Comparison of ENCODE assay signal across 9 cellular contexts in genomic region chr15:39140060-39140604, GRCh38.
DNase-seq lines count a peak whose midpoint lies in the region; ATAC-seq and TF ChIP-seq lines count a peak whose summit lies in the region.
"Had no signal": no experiment of that assay in that cellular context is flagged by ENCODE, and none has a peak within 500 bp of the region (broad histone marks: within the 10 kb centered on the region; RNA-seq: fewer than 3 reads in every experiment).

No MANE protein-coding gene starts in this region.

- peak; percentile 46; the same call in 2 of the 3 replicates for ATAC-seq in GM23338

- TF ChIP-seq CTCF in AG04450 (IDR thresholded peaks at IDR 0.05; ENCODE audit: low read depth, low read length): no peak
- TF ChIP-seq CTCF in GM23338 (conservative IDR thresholded peaks at IDR 0.05; ENCODE audit: low read depth in 2 of 2): no peak
- no peak for TF ChIP-seq CTCF in SK-N-SH (IDR thresholded peaks at IDR 0.05)
- TF ChIP-seq CTCF in glutamatergic neuron (IDR thresholded peaks at IDR 0.05; ENCODE audit: partially characterized antibody, unreplicated experiment): no peak
- no peak for TF ChIP-seq CTCF in esophagus muscularis mucosa (IDR thresholded peaks at IDR 0.05)
- no peak for TF ChIP-seq CTCF in neural progenitor cell (IDR thresholded peaks at IDR 0.05)

- intact Hi-C loops in esophagus muscularis mucosa (cut with DNase I): no loop called here

- H3K9ac ChIP-seq in SK-N-SH (peak overlapping the region; percentile 40; the same call in 1 of the 2 replicates), neural progenitor cell (no peak overlapping the region)

- H3K36me3 Mint-ChIP-seq in GM23338 (ENCODE audit: low read depth) (no peaks in the 10 kb centered on the region), glutamatergic neuron (ENCODE audit: unreplicated experiment) (no peaks in the 10 kb centered on the region), neural progenitor cell (no peaks in the 10 kb centered on the region)

- H3K4me2 ChIP-seq in GM23338 (no peak overlapping the region), SK-N-SH (peak overlapping the region; percentile 52), neural progenitor cell (no peak overlapping the region)

- H3K27me3 Mint-ChIP-seq in GM23338 (ENCODE audit: insufficient read depth, low read depth, poor library complexity) (peaks cover 2% of the 10 kb centered on the region), glutamatergic neuron (ENCODE audit: unreplicated experiment) (peaks cover 1% of the 10 kb centered on the region), neural progenitor cell (ENCODE audit: insufficient read depth, low read depth) (peaks cover 2% of the 10 kb centered on the region)

- H3K9me3 Mint-ChIP-seq in GM23338 (no peaks in the 10 kb centered on the region), glutamatergic neuron (ENCODE audit: unreplicated experiment) (peaks cover 6% of the 10 kb centered on the region), neural progenitor cell (no peaks in the 10 kb centered on the region)

- POLR2A ChIA-PET in AG04450 (lab: Yijun Ruan, JAX) (interaction anchor here (1.3 to 2.1 kb wide), 2 partner anchors 10 to 441 kb away, joined by 7 to 11 read pairs; partner anchors contain the start of gene THBS1), SK-N-SH (lab: Yijun Ruan, JAX) (no interaction called here)

- TF ChIP-seq EP300 in SK-N-SH (IDR thresholded peaks at IDR 0.05; ENCODE audit: borderline replicate concordance in 1 of 2, low read depth in 1 of 2, low read length in 1 of 2) (peak; percentile 68 to 83), esophagus muscularis mucosa (IDR thresholded peaks at IDR 0.05) (no peak)

- no peaks in the 10 kb centered on the region for H3K9me3 ChIP-seq in AG04450 (ENCODE audit: control insufficient read depth, insufficient read depth, low read length)
- no peaks in the 10 kb centered on the region for H3K9me3 ChIP-seq in SK-N-SH
- H3K9me3 ChIP-seq in esophagus muscularis mucosa: no peaks in the 10 kb centered on the region
- H3K9me3 ChIP-seq in neural progenitor cell (ENCODE audit: low read depth): no peaks in the 10 kb centered on the region

- H3K36me3 ChIP-seq in GM23338 (ENCODE audit: insufficient read depth) (no peaks in the 10 kb centered on the region), SK-N-SH (replicated peaks in 1 of 2; ENCODE audit: control insufficient read depth in 1 of 2, insufficient read depth in 2 of 2, low read length in 1 of 2) (no peaks in the 10 kb centered on the region), esophagus muscularis mucosa (no peaks in the 10 kb centered on the region), neural progenitor cell (no peaks in the 10 kb centered on the region)

- H3K9me2 ChIP-seq in GM23338 (ENCODE audit: insufficient read depth): peaks cover 11% of the 10 kb centered on the region; the same call in 1 of the 2 replicates
- no peaks in the 10 kb centered on the region for H3K9me2 ChIP-seq in SK-N-SH

- H4K20me1 ChIP-seq in GM23338 (replicated peaks; ENCODE audit: insufficient read depth) (no peaks in the 10 kb centered on the region), SK-N-SH (ENCODE audit: insufficient read depth) (no peaks in the 10 kb centered on the region), neural progenitor cell (ENCODE audit: low read depth) (no peaks in the 10 kb centered on the region)

- CTCF ChIA-PET in AG04450 (lab: Charles Lee) (no interaction called here), SK-N-SH (lab: Yijun Ruan, JAX) (interaction anchor here (0.9 to 1.0 kb wide), 2 partner anchors 15 to 435 kb away, joined by 4 to 5 read pairs; no protein-coding TSS in a partner anchor)

- peak; percentile 19; the same call in 1 of the 2 replicates for TF ChIP-seq RAD21 in SK-N-SH (IDR thresholded peaks at IDR 0.05; ENCODE audit: low read length)

- WGBS in SK-N-SH (ENCODE audit: low lambda C conversion rate): 5% methylated on average over 3 of the region's 3 CpGs
- WGBS in esophagus muscularis mucosa: 39% methylated on average over 3 of the region's 3 CpGs

- no peak for TF ChIP-seq POLR2A in esophagus muscularis mucosa (IDR thresholded peaks at IDR 0.05; ENCODE audit: low read depth)

- no peaks in the 10 kb centered on the region for H3K4me1 Mint-ChIP-seq in GM23338
- peaks cover 18% of the 10 kb centered on the region for H3K4me1 Mint-ChIP-seq in glutamatergic neuron (ENCODE audit: low read depth, unreplicated experiment)
- H3K4me1 Mint-ChIP-seq in neural progenitor cell: no peaks in the 10 kb centered on the region

- H3K4me3 ChIP-seq in AG04450 (ENCODE audit: low read depth, low read length) (no peak overlapping the region; the same call in 1 of the 2 replicates), GM23338 (no peak overlapping the region), SK-N-SH (ENCODE audit: low read depth in 2 of 2, low read length in 1 of 2) (no peak overlapping the region), esophagus muscularis mucosa (no peak overlapping the region), neural progenitor cell (no peak overlapping the region)

- H3F3A ChIP-seq in GM23338 (replicated peaks; ENCODE audit: low read depth) (no peaks in the 10 kb centered on the region), SK-N-SH (replicated peaks; ENCODE audit: insufficient read depth) (peaks cover 35% of the 10 kb centered on the region), neural progenitor cell (ENCODE audit: low read depth) (no peaks in the 10 kb centered on the region)

- H2AFZ ChIP-seq in GM23338 (peak overlapping the region; percentile 63; the same call in 1 of the 2 replicates), SK-N-SH (ENCODE audit: low read depth) (no peak overlapping the region; the same call in 1 of the 2 replicates), neural progenitor cell (replicated peaks) (no peak overlapping the region)

- H3K4me3 Mint-ChIP-seq in GM23338 (no peak overlapping the region), glutamatergic neuron (ENCODE audit: unreplicated experiment) (peak overlapping the region; percentile 12), neural progenitor cell (no peak overlapping the region)

- no peaks in the 10 kb centered on the region for H3K79me2 ChIP-seq in GM23338 (replicated peaks; ENCODE audit: insufficient read depth)
- no peaks in the 10 kb centered on the region for H3K79me2 ChIP-seq in SK-N-SH (ENCODE audit: insufficient read depth)
- no peaks in the 10 kb centered on the region for H3K79me2 ChIP-seq in neural progenitor cell (ENCODE audit: low read depth)

- DNase-seq in AG04450 (ENCODE audit: low read depth, low spot score) (peak; percentile 95), GM23338 (ENCODE audit: low spot score) (peak; percentile 12), SK-N-SH (peak; percentile 62), glutamatergic neuron (peak; percentile 70), esophagus muscularis mucosa (ENCODE audit: extremely low spot score) (no peak), NCI-H2107 (lab: John Stamatoyannopoulos, UW) (no peak), neural progenitor cell (ENCODE audit: low spot score) (no peak)
- DNase-seq in activated CD8-positive, alpha-beta memory T cell treated with anti-CD3 and anti-CD28 coated beads, Interleukin-2, amount 50 U/mL, for 48 hours: no peak
- DNase-seq: DND-41 had no signal

- peak overlapping the region; percentile 96 for H3K27ac ChIP-seq in AG04450 (ENCODE audit: low read depth, low read length)
- H3K27ac ChIP-seq in GM23338 (ENCODE audit: low read depth): no peak overlapping the region
- H3K27ac ChIP-seq in SK-N-SH (ENCODE audit: low read depth in 2 of 2, low read length in 1 of 2): peak overlapping the region; percentile 86 to 92
- no peak overlapping the region for H3K27ac ChIP-seq in esophagus muscularis mucosa (replicated peaks in 1 of 4)
- no peak overlapping the region for H3K27ac ChIP-seq in neural progenitor cell

- H3K4me1 ChIP-seq in GM23338 (ENCODE audit: insufficient read depth): no peaks in the 10 kb centered on the region
- H3K4me1 ChIP-seq in SK-N-SH (ENCODE audit: control insufficient read depth in 1 of 2, insufficient read depth in 2 of 2, low read depth in 1 of 2, low read length in 1 of 2): peaks cover 15 to 16% of the 10 kb centered on the region in 2 experiments
- peaks cover 0 to 13% (median 9%) of the 10 kb centered on the region in 4 donors for H3K4me1 ChIP-seq in esophagus muscularis mucosa
- H3K4me1 ChIP-seq in neural progenitor cell: no peaks in the 10 kb centered on the region

- H3K27me3 ChIP-seq in AG04450 (ENCODE audit: control insufficient read depth, insufficient read depth, low read length) (no peaks in the 10 kb centered on the region), GM23338 (ENCODE audit: insufficient read depth) (no peaks in the 10 kb centered on the region), SK-N-SH (ENCODE audit: insufficient read depth) (no peaks in the 10 kb centered on the region), esophagus muscularis mucosa (no peaks in the 10 kb centered on the region), neural progenitor cell (no peaks in the 10 kb centered on the region)

- H3K27ac Mint-ChIP-seq in GM23338 (no peak overlapping the region), glutamatergic neuron (ENCODE audit: unreplicated experiment) (peak overlapping the region; percentile 94), neural progenitor cell (no peak overlapping the region)

TF ChIP-seq in GM23338, 12 proteins besides CTCF, POLR2A, EP300 and RAD21 (continues in another document):
- TF ChIP-seq EZH2phosphoT487 (IDR thresholded peaks at IDR 0.05; ENCODE audit: unreplicated experiment): no peak
- no peak for TF ChIP-seq STAT1 (IDR thresholded peaks at IDR 0.05; ENCODE audit: unreplicated experiment)
- no peak for TF ChIP-seq ZNF331 (CRISPR knock-in tag; IDR thresholded peaks at IDR 0.05; ENCODE audit: low read depth)
- TF ChIP-seq NANOG (IDR thresholded peaks at IDR 0.05; ENCODE audit: borderline replicate concordance): no peak
- no peak for TF ChIP-seq JUNB (IDR thresholded peaks at IDR 0.05; ENCODE audit: unreplicated experiment)

TF ChIP-seq in SK-N-SH, 30 proteins besides CTCF, POLR2A, EP300 and RAD21 (continues in another document):
- no peak for TF ChIP-seq RFX5 (IDR thresholded peaks at IDR 0.05; ENCODE audit: low read length)
- TF ChIP-seq TCF12 (IDR thresholded peaks at IDR 0.05): peak; percentile 83
- TF ChIP-seq TAF1 (IDR thresholded peaks at IDR 0.05; ENCODE audit: borderline replicate concordance, low read depth, low read length): no peak
- TF ChIP-seq MXI1 (IDR thresholded peaks at IDR 0.05; ENCODE audit: low read depth, low read length): no peak
- TF ChIP-seq USF2 (IDR thresholded peaks at IDR 0.05; ENCODE audit: borderline replicate concordance, low read depth, low read length): no peak
- TF ChIP-seq CHD2 (IDR thresholded peaks at IDR 0.05; ENCODE audit: low read length, partially characterized antibody): peak; percentile 56
- TF ChIP-seq POLR2AphosphoS5 (IDR thresholded peaks at IDR 0.05; ENCODE audit: low read depth, low read length): peak; percentile 32; the same call in 1 of the 2 replicates

Comparison
In these comparisons a context has a peak if more than half of its experiments do, and no peak if none do; other contexts are left out.
1. DNase-seq: peak in AG04450 (single experiment), GM23338 (single experiment), SK-N-SH (single experiment) and glutamatergic neuron (single experiment); none in esophagus muscularis mucosa (single experiment), activated CD8-positive, alpha-beta memory T cell treated with anti-CD3 and anti-CD28 coated beads, Interleukin-2, amount 50 U/mL, for 48 hours (single experiment), NCI-H2107 (single experiment) and neural progenitor cell (single experiment).
2. H3K27ac ChIP-seq: peak in AG04450 (single experiment) and SK-N-SH (2 of 2); none in GM23338 (single experiment), esophagus muscularis mucosa (0 of 4) and neural progenitor cell (single experiment).